Comparison of ENCODE assay signal across 11 cellular contexts in genomic region chr10:14553434-14553833, GRCh38.
DNase-seq lines count a peak whose midpoint lies in the region; ATAC-seq and TF ChIP-seq lines count a peak whose summit lies in the region.
"Had no signal": no experiment of that assay in that cellular context is flagged by ENCODE, and none has a peak within 500 bp of the region (broad histone marks: within the 10 kb centered on the region; RNA-seq: fewer than 3 reads in every experiment).

No MANE protein-coding gene starts in this region.

- intact Hi-C loops in transverse colon (cut with DNase I; ENCODE audit: low total_unique reads) = no loop called here

- no peak for DNase-seq in activated T-cell treated with anti-CD3 and anti-CD28 coated beads, Interleukin-2, amount 50 U/mL, for 24 hours
- DNase-seq in activated T-cell treated with anti-CD3 and anti-CD28 coated beads, Interleukin-2, amount 50 U/mL, for 1 hour = no peak
- DNase-seq in T-cell = no peak
- DNase-seq in fibroblast of mammary gland (ENCODE audit: low read depth) = peak; percentile 73
- no peak for DNase-seq in transverse colon
- DNase-seq in GM13976 (ENCODE audit: low spot score) = no peak
- DNase-seq in DMS79 treated with DMSO at 0.1 percent for 48 hours (lab: John Stamatoyannopoulos, UW) = no peak
- DNase-seq in DMS 273 treated with DMSO at 0.1 percent for 48 hours (lab: John Stamatoyannopoulos, UW) = no peak
- DNase-seq: activated gamma-delta T cell, midbrain, NCI-H1436 treated with DMSO at 0.1 percent for 48 hours had no signal

- peak overlapping the region; percentile 53 to 74 (median 70) for H3K27ac ChIP-seq in transverse colon

- H3K4me3 ChIP-seq in fibroblast of mammary gland (ENCODE audit: control insufficient read depth, low read depth, low read length) (no peak overlapping the region), transverse colon (no peak overlapping the region)

- H3K27me3 ChIP-seq in transverse colon = no peaks in the 10 kb centered on the region

- no peaks in the 10 kb centered on the region for H3K36me3 ChIP-seq in transverse colon

- peaks cover 81% of the 10 kb centered on the region for H3K36me3 Mint-ChIP-seq in activated T-cell treated with anti-CD3 and anti-CD28 coated beads, Interleukin-2, amount 50 U/mL, for 24 hours (ENCODE audit: low read depth)
- peaks cover 60% of the 10 kb centered on the region for H3K36me3 Mint-ChIP-seq in T-cell

- in situ Hi-C loops in transverse colon (cut with MboI; ENCODE audit: low pct_ligation_motif_present in 1 of 4, low pct_unique_long_range_greater_than_20kb in 1 of 4, low sequenced_read_pairs in 3 of 4) = no loop called here
- in situ Hi-C loops in GM13976 (cut with MboI; ENCODE audit: low sequenced_read_pairs, unreplicated experiment) = no loop called here

- H3K9me3 Mint-ChIP-seq in activated T-cell treated with anti-CD3 and anti-CD28 coated beads, Interleukin-2, amount 50 U/mL, for 24 hours = no peaks in the 10 kb centered on the region
- H3K9me3 Mint-ChIP-seq in T-cell = no peaks in the 10 kb centered on the region

- peaks cover 28 to 82% (median 54%) of the 10 kb centered on the region in 4 donors for H3K4me1 ChIP-seq in transverse colon

- no peaks in the 10 kb centered on the region for H3K9me3 ChIP-seq in transverse colon

- no peak for ATAC-seq in T-cell (replicated peaks in 1 of 4)

- TF ChIP-seq POLR2A in transverse colon (IDR thresholded peaks at IDR 0.05) = no peak

- TF ChIP-seq CTCF in fibroblast of mammary gland (conservative IDR thresholded peaks at IDR 0.05; ENCODE audit: control insufficient read depth, insufficient read depth, low read depth, low read length) = no peak
- TF ChIP-seq CTCF in transverse colon (IDR thresholded peaks at IDR 0.05) = no peak
- no peak for TF ChIP-seq CTCF in GM13976 (IDR thresholded peaks at IDR 0.05; ENCODE audit: borderline replicate concordance, control extremely low read depth, extremely low read depth, insufficient read depth, missing control alignments)

- TF ChIP-seq EP300 in transverse colon (IDR thresholded peaks at IDR 0.05; ENCODE audit: low read depth) = no peak

- CTCF ChIA-PET in T-cell (lab: Charles Lee) = interaction anchor here (0.7 to 3.4 kb wide), 6 partner anchors 9 to 202 kb away, joined by 3 to 26 read pairs (median 3); no protein-coding TSS in a partner anchor

- no peak overlapping the region for H3K4me3 Mint-ChIP-seq in activated T-cell treated with anti-CD3 and anti-CD28 coated beads, Interleukin-2, amount 50 U/mL, for 24 hours
- H3K4me3 Mint-ChIP-seq in T-cell = peak overlapping the region in 2 of 3 donors; percentile 37 to 48

- WGBS in transverse colon (ENCODE audit: low coverage in 1 of 2), 2 donors = 67 to 100% methylated on average over 1 of the region's 1 CpG

- H3K27me3 Mint-ChIP-seq in activated T-cell treated with anti-CD3 and anti-CD28 coated beads, Interleukin-2, amount 50 U/mL, for 24 hours = no peaks in the 10 kb centered on the region
- H3K27me3 Mint-ChIP-seq in T-cell = no peaks in the 10 kb centered on the region

- H3K4me1 Mint-ChIP-seq in activated T-cell treated with anti-CD3 and anti-CD28 coated beads, Interleukin-2, amount 50 U/mL, for 24 hours (ENCODE audit: low read depth) = peaks cover 97% of the 10 kb centered on the region
- peaks cover 94 to 97% (median 96%) of the 10 kb centered on the region in 3 donors for H3K4me1 Mint-ChIP-seq in T-cell

- H3K27ac Mint-ChIP-seq in activated T-cell treated with anti-CD3 and anti-CD28 coated beads, Interleukin-2, amount 50 U/mL, for 24 hours = peak overlapping the region; percentile 85
- peak overlapping the region; percentile 78 to 85 for H3K27ac Mint-ChIP-seq in T-cell

- POLR2A ChIA-PET in T-cell (lab: Charles Lee) = interaction anchor here in 1 of 2 donors (0.6 to 2.4 kb wide), 5 partner anchors 10 to 97 kb away, joined by 3 to 7 read pairs (median 6); no protein-coding TSS in a partner anchor
